Comparison of ENCODE assay signal across 15 cellular contexts in genomic region chr14:30725763-30726162, GRCh38.
DNase-seq lines count a peak whose midpoint lies in the region; ATAC-seq and TF ChIP-seq lines count a peak whose summit lies in the region.
"Had no signal": no experiment of that assay in that cellular context is flagged by ENCODE, and none has a peak within 500 bp of the region (broad histone marks: within the 10 kb centered on the region; RNA-seq: fewer than 3 reads in every experiment).

No MANE protein-coding gene starts in this region.

- peaks cover 0 to 16% (median 0%) of the 10 kb centered on the region in 12 donors for H3K9me3 ChIP-seq in heart left ventricle
- H3K9me3 ChIP-seq in left ventricle myocardium inferior (replicated peaks), result peaks cover 3% of the 10 kb centered on the region
- no peaks in the 10 kb centered on the region for H3K9me3 ChIP-seq in thyroid gland
- H3K9me3 ChIP-seq in GM23248 (ENCODE audit: low read depth), result no peaks in the 10 kb centered on the region

- H3K4me3 Mint-ChIP-seq in IgD-negative memory B cell (no peak overlapping the region), chondrocyte (ENCODE audit: unreplicated experiment) (no peak overlapping the region)
- H3K4me3 Mint-ChIP-seq: CD8-positive, alpha-beta T cell had no signal

- H3K36me3 Mint-ChIP-seq in IgD-negative memory B cell (peaks cover 53% of the 10 kb centered on the region), chondrocyte (ENCODE audit: low read depth) (peaks cover 37% of the 10 kb centered on the region)

- in situ Hi-C loops in GM23248 (cut with MboI), result no loop called here

- H3K4me1 ChIP-seq in heart left ventricle, result peaks cover 0 to 13% (median 7%) of the 10 kb centered on the region in 12 donors
- H3K4me1 ChIP-seq in left ventricle myocardium inferior, result peaks cover 12% of the 10 kb centered on the region
- H3K4me1 ChIP-seq in foreskin keratinocyte, result no peaks in the 10 kb centered on the region
- peaks cover 0 to 3% of the 10 kb centered on the region in 2 donors for H3K4me1 ChIP-seq in thyroid gland
- H3K4me1 ChIP-seq in GM23248 (ENCODE audit: insufficient read depth), result no peaks in the 10 kb centered on the region

- H3K4me3 ChIP-seq in heart left ventricle, result no peak overlapping the region
- no peak overlapping the region for H3K4me3 ChIP-seq in left ventricle myocardium inferior
- H3K4me3 ChIP-seq in thyroid gland (replicated peaks in 1 of 3), result no peak overlapping the region
- no peak overlapping the region for H3K4me3 ChIP-seq in GM23248
- H3K4me3 ChIP-seq: K562 had no signal

- no peak for DNase-seq in heart left ventricle
- no peak for DNase-seq in left ventricle myocardium inferior
- peak; percentile 8 to 21 for DNase-seq in foreskin keratinocyte
- DNase-seq in thyroid gland, result no peak
- no peak for DNase-seq in chondrocyte (ENCODE audit: low spot score)
- DNase-seq in GM23248, result no peak
- DNase-seq: CD8-positive, alpha-beta T cell; DMS79 treated with DMSO at 0.1 percent for 48 hours; GDM1; GOT3; NCI-H1436 treated with DMSO at 0.1 percent for 48 hours; NCI-H2081; NCI-H510A treated with DMSO at 0.1 percent for 48 hours had no signal

- H3K79me2 ChIP-seq in GM23248 (ENCODE audit: insufficient read depth), result peaks cover 12% of the 10 kb centered on the region

- H3K9me3 Mint-ChIP-seq in IgD-negative memory B cell (peaks cover 0 to 7% (median 0%) of the 10 kb centered on the region in 3 donors), chondrocyte (ENCODE audit: low read depth) (peaks cover 3% of the 10 kb centered on the region)

- H3K27ac ChIP-seq in heart left ventricle (peak overlapping the region in 1 of 12 donors; percentile 25), left ventricle myocardium inferior (replicated peaks) (no peak overlapping the region), foreskin keratinocyte (no peak overlapping the region), thyroid gland (no peak overlapping the region), GM23248 (no peak overlapping the region)

- no peak overlapping the region for H2AFZ ChIP-seq in GM23248

- H3K9me2 ChIP-seq in GM23248 (ENCODE audit: insufficient read depth), result no peaks in the 10 kb centered on the region

- TF ChIP-seq CTCF in heart left ventricle (IDR thresholded peaks at IDR 0.05), result no peak
- TF ChIP-seq CTCF in left ventricle myocardium inferior (IDR thresholded peaks at IDR 0.05; ENCODE audit: borderline replicate concordance), result no peak
- no peak for TF ChIP-seq CTCF in foreskin keratinocyte (conservative IDR thresholded peaks at IDR 0.05)
- no peak for TF ChIP-seq CTCF in thyroid gland (IDR thresholded peaks at IDR 0.05)
- TF ChIP-seq CTCF in chondrocyte (IDR thresholded peaks at IDR 0.05), result no peak

- H3K4me2 ChIP-seq in GM23248 (ENCODE audit: unreplicated experiment), result no peak overlapping the region

- H3K36me3 ChIP-seq in heart left ventricle, result peaks cover 0 to 71% (median 49%) of the 10 kb centered on the region in 9 donors
- H3K36me3 ChIP-seq in left ventricle myocardium inferior, result peaks cover 61% of the 10 kb centered on the region
- H3K36me3 ChIP-seq in thyroid gland, result peaks cover 0 to 6% of the 10 kb centered on the region in 2 donors
- H3K36me3 ChIP-seq in GM23248 (ENCODE audit: low read depth), result peaks cover 43% of the 10 kb centered on the region

- intact Hi-C loops in heart left ventricle (cut with DNase I), result no loop called here
- intact Hi-C loops in left ventricle myocardium inferior (cut with micrococcal nuclease), result no loop called here
- intact Hi-C loops in thyroid gland (cut with DNase I), result no loop called here

- H4K20me1 ChIP-seq in GM23248 (ENCODE audit: insufficient read depth), result no peaks in the 10 kb centered on the region; the same call in 1 of the 2 replicates

- H3K27me3 Mint-ChIP-seq in IgD-negative memory B cell, result no peaks in the 10 kb centered on the region
- H3K27me3 Mint-ChIP-seq in chondrocyte (ENCODE audit: low read depth), result no peaks in the 10 kb centered on the region

- no peaks in the 10 kb centered on the region for H3K27me3 ChIP-seq in heart left ventricle
- H3K27me3 ChIP-seq in left ventricle myocardium inferior (ENCODE audit: low read depth), result no peaks in the 10 kb centered on the region
- no peaks in the 10 kb centered on the region for H3K27me3 ChIP-seq in foreskin keratinocyte
- no peaks in the 10 kb centered on the region for H3K27me3 ChIP-seq in thyroid gland
- no peaks in the 10 kb centered on the region for H3K27me3 ChIP-seq in GM23248 (replicated peaks; ENCODE audit: insufficient read depth)

- 60 to 72% (median 63%) methylated on average over 5 of the region's 5 CpGs for WGBS in heart left ventricle, 4 donors
- WGBS in thyroid gland, 2 donors, result 94% methylated on average over 5 of the region's 5 CpGs
- WGBS in GM23248 (ENCODE audit: low coverage in 1 of 2, low lambda C conversion rate in 2 of 2, missing lambda C conversion rate in 2 of 2), 2 experiments, result 58 to 66% methylated on average over 5 of the region's 5 CpGs

- ATAC-seq in heart left ventricle, result peak; percentile 29 to 62 (median 44)
- no peak for ATAC-seq in foreskin keratinocyte
- ATAC-seq: CD8-positive, alpha-beta T cell; K562 had no signal

- H3K4me1 Mint-ChIP-seq in IgD-negative memory B cell (peaks cover 12 to 14% (median 14%) of the 10 kb centered on the region in 3 donors), chondrocyte (ENCODE audit: low read depth) (peaks cover 15% of the 10 kb centered on the region)

- no peak overlapping the region for H3K9ac ChIP-seq in GM23248

- H3F3A ChIP-seq in GM23248 (ENCODE audit: insufficient read depth), result no peaks in the 10 kb centered on the region

- TF ChIP-seq POLR2A in heart left ventricle (IDR thresholded peaks at IDR 0.05), result no peak
- TF ChIP-seq POLR2A in thyroid gland (IDR thresholded peaks at IDR 0.05), result no peak

- H3K27ac Mint-ChIP-seq in IgD-negative memory B cell (peak overlapping the region in 2 of 3 donors; percentile 37 to 48), chondrocyte (ENCODE audit: unreplicated experiment) (no peak overlapping the region)

Comparison
In these comparisons a context has a peak if more than half of its experiments do, and no peak if none do; other contexts are left out.
1. DNase-seq: peak in foreskin keratinocyte (2 of 2); none in heart left ventricle (0 of 5), left ventricle myocardium inferior (single experiment), thyroid gland (0 of 2), chondrocyte (single experiment) and GM23248 (single experiment).